In genomic region chr1:28882009-28882628, GRCh38 we compare ENCODE assay signal across 8 cellular contexts. TPM values are rescaled to one million over a fixed set of nuclear protein-coding genes. Genes with fewer than 3 reads are reported as not detected.
DNase-seq lines count a peak whose midpoint lies in the region; ATAC-seq and TF ChIP-seq lines count a peak whose summit lies in the region.

No MANE protein-coding gene starts in this region.

- no peaks in the 10 kb centered on the region for H3K36me3 ChIP-seq in OCI-LY3 (replicated peaks; ENCODE audit: low read depth, low read length)

- H2AFZ ChIP-seq in OCI-LY3 (ENCODE audit: low read depth, low read length): peak overlapping the region; percentile 28; the same call in 1 of the 2 replicates

- peaks cover 38% of the 10 kb centered on the region for H3K4me1 ChIP-seq in OCI-LY3 (ENCODE audit: low read length)

- TF ChIP-seq CTCF in OCI-LY3 (IDR thresholded peaks at IDR 0.05; ENCODE audit: low read depth, low read length) (peak; percentile 75), epithelial cell of esophagus (IDR thresholded peaks at IDR 0.05; ENCODE audit: insufficient read depth, low read depth, low read length, missing control alignments) (peak; percentile 97)

- H3K79me2 ChIP-seq in OCI-LY3 (ENCODE audit: low read length): peaks cover 2% of the 10 kb centered on the region

- H3K9ac ChIP-seq in OCI-LY3 (ENCODE audit: low read length): no peak overlapping the region

- no peak for ATAC-seq in HG02840 (IDR thresholded peaks at IDR 0.05; ENCODE audit: low FRiP score, unreplicated experiment)

- H3K4me3 ChIP-seq in OCI-LY3 (ENCODE audit: low read length) (peak overlapping the region; percentile 35), epithelial cell of esophagus (ENCODE audit: low read length) (no peak overlapping the region)

- peak; percentile 98 for DNase-seq in DMS153 (lab: John Stamatoyannopoulos, UW)
- peak; percentile 34 for DNase-seq in KG1 (lab: John Stamatoyannopoulos, UW)
- DNase-seq in activated CD8-positive, alpha-beta memory T cell treated with anti-CD3 and anti-CD28 coated beads, Interleukin-2, amount 50 U/mL, for 4 hours: peak; percentile 77
- peak; percentile 91 for DNase-seq in epithelial cell of esophagus (ENCODE audit: low read depth)
- DNase-seq in myocyte (ENCODE audit: low read depth): peak; percentile 88
- peak; percentile 60 for DNase-seq in stimulated activated CD8-positive, alpha-beta memory T cell treated with anti-CD3 and anti-CD28 coated beads, Interleukin-7, amount 100 ng/mL, for 24 hours (ENCODE audit: low read depth)

- no peaks in the 10 kb centered on the region for H3K27me3 ChIP-seq in OCI-LY3 (ENCODE audit: low read depth, low read length)

- no peak overlapping the region for H3K27ac ChIP-seq in OCI-LY3 (ENCODE audit: low read length)

- no peaks in the 10 kb centered on the region for H3K9me3 ChIP-seq in OCI-LY3 (ENCODE audit: insufficient read depth, low read length)

- H3K4me2 ChIP-seq in OCI-LY3 (ENCODE audit: low read length): peak overlapping the region; percentile 47

- no peaks in the 10 kb centered on the region for H4K20me1 ChIP-seq in OCI-LY3 (ENCODE audit: insufficient read depth, low read length)

RNA-seq across cellular contexts. Expression of gene EPB41, which starts 32.2 kb away (rescaled TPM):
- total RNA-seq in myocyte: 0.05 and 0.32 TPM in 2 replicates
- 0.49 TPM for polyA plus RNA-seq in myocyte (2012)

Comparison
In these comparisons a context has a peak if more than half of its experiments do, and no peak if none do; other contexts are left out.
1. DNase-seq: peak in every context shown above with its lines; median percentile 98 in DMS153; 91 in epithelial cell of esophagus; 88 in myocyte; 77 in activated CD8-positive, alpha-beta memory T cell treated with anti-CD3 and anti-CD28 coated beads, Interleukin-2, amount 50 U/mL, for 4 hours; 60 in stimulated activated CD8-positive, alpha-beta memory T cell treated with anti-CD3 and anti-CD28 coated beads, Interleukin-7, amount 100 ng/mL, for 24 hours; 34 in KG1.